In genomic region chr4:122959441-122959840, GRCh38 we compare ENCODE assay signal across 18 cellular contexts. TPM values are rescaled to one million over a fixed set of nuclear protein-coding genes. Genes with fewer than 3 reads are reported as not detected.
A peak's percentile ranks its signal among the peaks of the same experiment; 100 is the strongest.
DNase-seq lines count a peak whose midpoint lies in the region; ATAC-seq, FAIRE-seq and TF ChIP-seq lines count a peak whose summit lies in the region.
"Had no signal": no experiment of that assay in that cellular context is flagged by ENCODE, and none has a peak within 500 bp of the region (broad histone marks: within the 10 kb centered on the region; RNA-seq: fewer than 3 reads in every experiment).

No MANE protein-coding gene starts in this region.

- H3K36me3 Mint-ChIP-seq in activated CD8-positive, alpha-beta T cell treated with anti-CD3 and anti-CD28 coated beads for 36 hours (ENCODE audit: low read depth), result peaks cover 8% of the 10 kb centered on the region

- no peak overlapping the region for H3K4me3 Mint-ChIP-seq in activated CD8-positive, alpha-beta T cell treated with anti-CD3 and anti-CD28 coated beads for 36 hours
- H3K4me3 Mint-ChIP-seq: CD4-positive, CD25-positive, alpha-beta regulatory T cell; H9 had no signal

- no peak for ATAC-seq in gastroesophageal sphincter
- ATAC-seq in GM18502 (IDR thresholded peaks at IDR 0.05; ENCODE audit: poor library complexity, unreplicated experiment), result no peak
- no peak for ATAC-seq in HG03378 (IDR thresholded peaks at IDR 0.05; ENCODE audit: unreplicated experiment)
- ATAC-seq in activated CD8-positive, alpha-beta T cell treated with anti-CD3 and anti-CD28 coated beads for 36 hours, result no peak
- ATAC-seq: GM12878 had no signal

- POLR2A ChIA-PET in activated CD8-positive, alpha-beta T cell treated with anti-CD3 and anti-CD28 coated beads for 36 hours (lab: Charles Lee), result no interaction called here

- TF ChIP-seq CTCF in gastroesophageal sphincter (IDR thresholded peaks at IDR 0.05), result no peak
- no peak for TF ChIP-seq CTCF in activated CD8-positive, alpha-beta T cell treated with anti-CD3 and anti-CD28 coated beads for 36 hours (IDR thresholded peaks at IDR 0.05)

- H3K4me1 Mint-ChIP-seq in activated CD8-positive, alpha-beta T cell treated with anti-CD3 and anti-CD28 coated beads for 36 hours (ENCODE audit: low read depth), result peaks cover 8% of the 10 kb centered on the region

- H3K27ac ChIP-seq in gastroesophageal sphincter, result peak overlapping the region; percentile 31 to 58 (median 40)
- H3K27ac ChIP-seq: BLaER1 treated with 17β-estradiol and CSF1 and Interleukin-3, amounts not matched to agents 10 nM and 100 nM; GM23248; HL-60 had no signal

- CTCF ChIA-PET in activated CD8-positive, alpha-beta T cell treated with anti-CD3 and anti-CD28 coated beads for 36 hours (lab: Charles Lee), result no interaction called here

- peaks cover 0 to 35% (median 3%) of the 10 kb centered on the region in 3 donors for H3K4me1 ChIP-seq in gastroesophageal sphincter
- H3K4me1 ChIP-seq: BLaER1 treated with 17β-estradiol and CSF1 and Interleukin-3, amounts not matched to agents 10 nM and 100 nM had no signal

- WGBS in gastroesophageal sphincter (ENCODE audit: low coverage in 1 of 2), 2 donors, result 41 to 51% methylated on average over 3 of the region's 3 CpGs

- no peak overlapping the region for H3K27ac Mint-ChIP-seq in activated CD8-positive, alpha-beta T cell treated with anti-CD3 and anti-CD28 coated beads for 36 hours
- H3K27ac Mint-ChIP-seq: CD4-positive, CD25-positive, alpha-beta regulatory T cell; H9 had no signal

- no peaks in the 10 kb centered on the region for H3K9me3 ChIP-seq in gastroesophageal sphincter

- DNase-seq in GM19239 (ENCODE audit: insufficient read length, low spot score), result no peak
- DNase-seq in dermis blood vessel endothelial cell, result peak; percentile 24
- no peak for DNase-seq in activated CD8-positive, alpha-beta T cell treated with anti-CD3 and anti-CD28 coated beads for 36 hours
- no peak for DNase-seq in GF-D8 (lab: John Stamatoyannopoulos, UW)
- DNase-seq: ACHN; Calu3; CD4-positive, CD25-positive, alpha-beta regulatory T cell; DMS 273 treated with DMSO at 0.1 percent for 48 hours; GM23248; H9; Kasumi-1; KBM-7 had no signal

- peak; percentile 4 for FAIRE-seq in GM19239 (lab: Jason Lieb, UNC)
- FAIRE-seq: GM12878 had no signal

- peaks cover 0 to 6% of the 10 kb centered on the region in 2 donors for H3K36me3 ChIP-seq in gastroesophageal sphincter

- no peaks in the 10 kb centered on the region for H3K9me3 Mint-ChIP-seq in activated CD8-positive, alpha-beta T cell treated with anti-CD3 and anti-CD28 coated beads for 36 hours
- H3K9me3 Mint-ChIP-seq: CD4-positive, CD25-positive, alpha-beta regulatory T cell had no signal

- intact Hi-C loops in activated CD8-positive, alpha-beta T cell treated with anti-CD3 and anti-CD28 coated beads for 36 hours (cut with micrococcal nuclease), result no loop called here

- no peak for TF ChIP-seq POLR2A in gastroesophageal sphincter (IDR thresholded peaks at IDR 0.05)

- no peak overlapping the region for H3K4me3 ChIP-seq in gastroesophageal sphincter
- H3K4me3 ChIP-seq: BLaER1 treated with 17β-estradiol and CSF1 and Interleukin-3, amounts not matched to agents 10 nM and 100 nM; GM12878; GM23248 had no signal

- TF ChIP-seq EP300 in gastroesophageal sphincter (IDR thresholded peaks at IDR 0.05), result no peak

- no peaks in the 10 kb centered on the region for H3K27me3 Mint-ChIP-seq in activated CD8-positive, alpha-beta T cell treated with anti-CD3 and anti-CD28 coated beads for 36 hours
- H3K27me3 Mint-ChIP-seq: CD4-positive, CD25-positive, alpha-beta regulatory T cell had no signal

- no peaks in the 10 kb centered on the region for H3K27me3 ChIP-seq in gastroesophageal sphincter
- H3K27me3 ChIP-seq: BLaER1 treated with 17β-estradiol and CSF1 and Interleukin-3, amounts not matched to agents 10 nM and 100 nM had no signal

RNA-seq across cellular contexts. Expression of gene NUDT6, which starts 37.0 kb away (rescaled TPM):
- total RNA-seq in dermis blood vessel endothelial cell (7.4 and 10.0 TPM in 2 replicates), gastroesophageal sphincter (1 to 10 TPM; 1.9 to 7.8 (median 4.4) TPM)
- total RNA-seq in activated CD8-positive, alpha-beta T cell treated with anti-CD3 and anti-CD28 coated beads for 36 hours, result 1 to 10 TPM; 4.4 to 5.7 TPM
